Comparison of ENCODE assay signal across 2 cellular contexts in the genomic region with DNA sequence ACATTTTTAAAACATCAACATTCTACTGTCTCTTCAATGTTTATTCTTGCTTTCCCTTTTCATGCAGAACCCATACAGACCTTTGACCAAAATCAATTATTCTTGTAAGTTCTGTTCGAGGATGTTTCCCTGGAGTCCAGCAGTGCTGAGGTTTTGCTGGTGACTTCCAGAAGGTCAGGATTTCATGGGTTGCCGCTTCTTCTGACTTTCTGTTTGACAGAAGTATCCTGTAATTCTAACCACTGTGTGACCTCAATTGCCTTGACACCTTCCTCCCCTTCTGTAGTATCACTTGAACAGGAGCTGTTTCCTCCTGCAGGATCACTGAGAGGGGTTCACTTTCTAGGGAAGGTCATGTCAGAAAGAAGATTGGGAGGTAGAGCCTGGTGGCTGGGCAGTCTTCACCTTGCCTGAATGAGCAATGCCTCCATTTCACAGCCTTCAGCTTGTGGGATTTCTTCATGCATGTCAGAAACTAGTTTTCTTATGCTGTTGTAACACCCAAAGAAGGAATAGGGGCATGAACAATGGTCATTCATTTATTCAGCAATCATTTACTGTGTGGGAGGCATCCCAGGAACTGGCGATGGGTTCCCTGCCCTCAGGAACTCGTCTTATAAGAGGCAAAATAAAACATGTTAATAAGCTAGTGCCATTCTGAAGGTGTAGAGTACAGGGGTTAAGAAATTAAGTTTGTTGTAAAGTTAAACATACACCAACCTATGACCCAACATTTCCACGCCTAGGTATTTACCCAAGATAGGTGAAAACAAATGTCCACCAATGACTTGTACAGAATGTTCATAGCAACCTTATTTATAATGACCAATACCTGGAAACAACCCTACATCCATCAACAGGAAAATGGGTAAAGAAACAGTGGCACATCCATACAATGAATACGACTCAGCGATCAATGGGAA.
TF ChIP-seq lines count a peak whose summit lies in the region.

No MANE protein-coding gene starts in this region.

TF ChIP-seq in GM23338, 12 proteins besides CTCF, POLR2A, EP300 and RAD21 (continued from another document):
- no peak for TF ChIP-seq ETS1 (IDR thresholded peaks at IDR 0.05)

TF ChIP-seq in WTC11, 78 proteins besides CTCF, POLR2A, EP300 and RAD21 (continued from another document):
- TF ChIP-seq AFF4 (CRISPR knock-in tag; IDR thresholded peaks at IDR 0.05; ENCODE audit: borderline replicate concordance) (no peak), TP53 (CRISPR knock-in tag; IDR thresholded peaks at IDR 0.05) (no peak), RELA (CRISPR knock-in tag; IDR thresholded peaks at IDR 0.05; ENCODE audit: borderline replicate concordance) (no peak), ZNF671 (CRISPR knock-in tag; IDR thresholded peaks at IDR 0.05) (no peak)
